7 cellular contexts compared by ENCODE assay signal in genomic region chr4:23009093-23009492, GRCh38.
"Had no signal": no experiment of that assay in that cellular context is flagged by ENCODE, and none has a peak within 500 bp of the region (broad histone marks: within the 10 kb centered on the region; RNA-seq: fewer than 3 reads in every experiment).

No MANE protein-coding gene starts in this region.

- FAIRE-seq: G401.6, GM12891, GM12892, GM18507, GM19239 had no signal

- DNase-seq: GDM1, GF-D8 had no signal
